16 cellular contexts compared by ENCODE assay signal in the genomic region with DNA sequence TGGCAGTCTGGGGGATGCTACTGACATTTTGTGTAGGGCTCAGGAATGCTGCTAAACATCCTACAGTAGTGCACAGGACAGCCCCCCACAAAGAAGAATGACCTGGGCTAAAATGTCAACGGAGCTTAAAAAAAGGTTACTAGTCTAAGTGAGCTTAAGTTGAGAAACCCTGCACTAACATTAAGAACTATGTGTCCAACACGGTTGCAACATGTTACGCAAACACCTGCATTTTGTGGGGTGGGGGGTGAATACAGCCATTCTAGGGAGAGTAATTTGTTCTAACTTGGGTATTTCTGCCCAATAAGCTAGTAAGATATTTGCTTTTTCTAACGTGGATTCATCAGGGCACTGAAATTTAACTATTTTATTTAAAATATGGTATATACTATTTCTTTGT.
"Had no signal": no experiment of that assay in that cellular context is flagged by ENCODE, and none has a peak within 500 bp of the region (broad histone marks: within the 10 kb centered on the region; RNA-seq: fewer than 3 reads in every experiment).

No MANE protein-coding gene starts in this region.

- H3K9me3 Mint-ChIP-seq: activated CD4-positive, alpha-beta memory T cell treated with anti-CD3 and anti-CD28 coated beads for 36 hours; activated T-cell treated with anti-CD3 and anti-CD28 coated beads, Interleukin-2, amount 50 U/mL, for 72 hours; type B pancreatic cell had no signal

- H3K4me1 Mint-ChIP-seq: activated naive CD8-positive, alpha-beta T cell treated with anti-CD3 and anti-CD28 coated beads, Interleukin-2, amount 10 ng/mL, durations not matched to agents 7 days and 5 days; naive B cell had no signal

- DNase-seq: activated CD4-positive, alpha-beta memory T cell treated with anti-CD3 and anti-CD28 coated beads for 36 hours; activated CD8-positive, alpha-beta memory T cell treated with anti-CD3 and anti-CD28 coated beads, Interleukin-2, amount 50 U/mL, for 4 hours; activated naive CD8-positive, alpha-beta T cell treated with anti-CD3 and anti-CD28 coated beads, Interleukin-2, amount 10 ng/mL, durations not matched to agents 7 days and 5 days; activated T-cell treated with anti-CD3 and anti-CD28 coated beads, Interleukin-2, amount 50 U/mL, for 72 hours; anterior cingulate cortex; foreskin melanocyte; heart left ventricle; midbrain; naive B cell; retina; small intestine; stimulated activated naive CD4-positive, alpha-beta T cell; T1000 had no signal

- H3K9me3 ChIP-seq: breast epithelium, heart left ventricle had no signal

- H3K4me3 Mint-ChIP-seq: activated CD4-positive, alpha-beta memory T cell treated with anti-CD3 and anti-CD28 coated beads for 36 hours; activated naive CD8-positive, alpha-beta T cell treated with anti-CD3 and anti-CD28 coated beads, Interleukin-2, amount 10 ng/mL, durations not matched to agents 7 days and 5 days; activated T-cell treated with anti-CD3 and anti-CD28 coated beads, Interleukin-2, amount 50 U/mL, for 72 hours; naive B cell; type B pancreatic cell had no signal

- H3K36me3 Mint-ChIP-seq: activated CD4-positive, alpha-beta memory T cell treated with anti-CD3 and anti-CD28 coated beads for 36 hours; activated naive CD8-positive, alpha-beta T cell treated with anti-CD3 and anti-CD28 coated beads, Interleukin-2, amount 10 ng/mL, durations not matched to agents 7 days and 5 days; naive B cell; type B pancreatic cell had no signal

- H3K4me3 ChIP-seq: breast epithelium, heart left ventricle had no signal

- H3K27me3 ChIP-seq: breast epithelium, heart left ventricle had no signal

- H3K36me3 ChIP-seq: breast epithelium, heart left ventricle had no signal

- H3K27me3 Mint-ChIP-seq: activated CD4-positive, alpha-beta memory T cell treated with anti-CD3 and anti-CD28 coated beads for 36 hours; activated naive CD8-positive, alpha-beta T cell treated with anti-CD3 and anti-CD28 coated beads, Interleukin-2, amount 10 ng/mL, durations not matched to agents 7 days and 5 days; naive B cell; type B pancreatic cell had no signal

- H3K27ac Mint-ChIP-seq: activated CD4-positive, alpha-beta memory T cell treated with anti-CD3 and anti-CD28 coated beads for 36 hours; activated naive CD8-positive, alpha-beta T cell treated with anti-CD3 and anti-CD28 coated beads, Interleukin-2, amount 10 ng/mL, durations not matched to agents 7 days and 5 days; activated T-cell treated with anti-CD3 and anti-CD28 coated beads, Interleukin-2, amount 50 U/mL, for 72 hours; naive B cell had no signal

- H3K4me1 ChIP-seq: breast epithelium had no signal

- H3K27ac ChIP-seq: breast epithelium, VCaP had no signal
